ENCODE assay signal across 22 cellular contexts in the genomic region with DNA sequence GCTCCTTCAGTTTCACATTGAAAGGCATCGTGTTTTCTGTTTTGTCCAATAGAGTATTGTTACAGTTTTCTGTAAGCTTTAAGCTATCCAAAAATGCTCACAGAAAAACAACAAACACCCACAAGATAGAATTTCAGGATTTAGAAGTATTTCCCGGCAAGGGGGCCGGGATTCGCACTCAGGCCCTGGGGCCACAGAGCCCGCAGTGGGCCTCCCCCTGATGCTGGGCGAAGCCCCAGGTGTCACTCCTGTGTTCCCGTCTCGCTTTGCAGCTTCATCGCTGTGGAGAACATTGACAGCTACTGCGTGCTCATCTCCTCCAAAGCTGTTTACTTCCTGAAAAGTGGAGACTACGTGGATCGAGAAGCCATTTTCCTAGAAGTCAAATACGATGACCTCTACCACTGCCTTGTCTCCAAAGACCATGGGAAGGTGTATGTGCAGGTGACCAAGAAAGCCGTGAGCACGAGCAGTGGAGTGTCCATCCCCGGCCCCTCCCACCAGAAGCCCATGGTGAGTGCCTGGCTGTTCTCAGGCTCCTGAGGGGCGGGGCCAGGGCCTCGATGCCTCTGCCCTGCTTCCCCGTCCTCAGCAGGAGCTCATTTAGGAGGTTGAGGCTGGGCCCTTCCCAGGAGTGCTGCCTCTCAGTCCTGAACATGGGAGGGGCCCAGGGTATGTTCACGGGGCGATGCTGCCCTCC.
"Had no signal": no experiment of that assay in that cellular context is flagged by ENCODE, and none has a peak within 500 bp of the region (broad histone marks: within the 10 kb centered on the region; RNA-seq: fewer than 3 reads in every experiment).

No MANE protein-coding gene starts in this region.

- H3K27me3 ChIP-seq: brain microvascular endothelial cell, esophagus squamous epithelium, gastrocnemius medialis, heart left ventricle, transverse colon, uterus had no signal

- DNase-seq: activated CD4-positive, alpha-beta memory T cell treated with anti-CD3 and anti-CD28 coated beads for 36 hours; activated CD4-positive, alpha-beta T cell treated with anti-CD3 and anti-CD28 coated beads for 48 hours; activated naive CD4-positive, alpha-beta T cell treated with anti-CD3 and anti-CD28 coated beads for 36 hours; activated T-cell treated with anti-CD3 and anti-CD28 coated beads, Interleukin-2, amount 50 U/mL, for 4 hours; aorta; brain microvascular endothelial cell; effector memory CD8-positive, alpha-beta T cell; esophagus squamous epithelium; gastrocnemius medialis; heart left ventricle; left ventricle myocardium superior; naive B cell; stimulated activated CD4-positive, alpha-beta T cell treated with anti-CD3 and anti-CD28 coated beads, Interleukin-2, amount 100 ng/mL, for 48 hours; stimulated activated CD8-positive, alpha-beta memory T cell treated with anti-CD3 and anti-CD28 coated beads, Interleukin-4, amount 100 ng/mL, for 48 hours; stimulated activated naive B cell treated with anti-CD40 and anti-IgM and Interleukin-4, amounts not matched to agents 10 μg/mL and 1 μg/mL and 100 μg/mL, for 72 hours; SW 1271; T-helper 17 cell; transverse colon; uterus had no signal

- H3K4me3 ChIP-seq: esophagus squamous epithelium, gastrocnemius medialis, heart left ventricle, SK-N-MC, transverse colon, uterus had no signal

- H3K9me3 Mint-ChIP-seq: activated CD4-positive, alpha-beta memory T cell treated with anti-CD3 and anti-CD28 coated beads for 36 hours; activated naive CD4-positive, alpha-beta T cell treated with anti-CD3 and anti-CD28 coated beads for 36 hours; activated T-cell treated with anti-CD3 and anti-CD28 coated beads, Interleukin-2, amount 50 U/mL, for 4 hours; effector memory CD8-positive, alpha-beta T cell; memory B cell; naive B cell; neural crest cell; stimulated activated naive B cell treated with anti-CD40 and anti-IgM and Interleukin-4, amounts not matched to agents 10 μg/mL and 1 μg/mL and 100 μg/mL, for 72 hours had no signal

- H3K27ac ChIP-seq: brain microvascular endothelial cell, esophagus squamous epithelium, gastrocnemius medialis, heart left ventricle, SK-N-MC, transverse colon, uterus had no signal

- H3K4me3 Mint-ChIP-seq: activated CD4-positive, alpha-beta memory T cell treated with anti-CD3 and anti-CD28 coated beads for 36 hours; activated naive CD4-positive, alpha-beta T cell treated with anti-CD3 and anti-CD28 coated beads for 36 hours; activated T-cell treated with anti-CD3 and anti-CD28 coated beads, Interleukin-2, amount 50 U/mL, for 4 hours; effector memory CD8-positive, alpha-beta T cell; memory B cell; naive B cell; neural crest cell; stimulated activated naive B cell treated with anti-CD40 and anti-IgM and Interleukin-4, amounts not matched to agents 10 μg/mL and 1 μg/mL and 100 μg/mL, for 72 hours; T-helper 17 cell had no signal

- H3K27ac Mint-ChIP-seq: activated CD4-positive, alpha-beta memory T cell treated with anti-CD3 and anti-CD28 coated beads for 36 hours; activated naive CD4-positive, alpha-beta T cell treated with anti-CD3 and anti-CD28 coated beads for 36 hours; memory B cell; stimulated activated naive B cell treated with anti-CD40 and anti-IgM and Interleukin-4, amounts not matched to agents 10 μg/mL and 1 μg/mL and 100 μg/mL, for 72 hours; T-helper 17 cell had no signal

- H3K36me3 ChIP-seq: uterus had no signal

- H3K9me3 ChIP-seq: esophagus squamous epithelium, gastrocnemius medialis, heart left ventricle, transverse colon, uterus had no signal

- H3K4me1 ChIP-seq: uterus had no signal

- H3K27me3 Mint-ChIP-seq: activated CD4-positive, alpha-beta memory T cell treated with anti-CD3 and anti-CD28 coated beads for 36 hours; effector memory CD8-positive, alpha-beta T cell; memory B cell; naive B cell; stimulated activated naive B cell treated with anti-CD40 and anti-IgM and Interleukin-4, amounts not matched to agents 10 μg/mL and 1 μg/mL and 100 μg/mL, for 72 hours; T-helper 17 cell had no signal
